Comparison of ENCODE assay signal across 1 cellular context in the genomic region with DNA sequence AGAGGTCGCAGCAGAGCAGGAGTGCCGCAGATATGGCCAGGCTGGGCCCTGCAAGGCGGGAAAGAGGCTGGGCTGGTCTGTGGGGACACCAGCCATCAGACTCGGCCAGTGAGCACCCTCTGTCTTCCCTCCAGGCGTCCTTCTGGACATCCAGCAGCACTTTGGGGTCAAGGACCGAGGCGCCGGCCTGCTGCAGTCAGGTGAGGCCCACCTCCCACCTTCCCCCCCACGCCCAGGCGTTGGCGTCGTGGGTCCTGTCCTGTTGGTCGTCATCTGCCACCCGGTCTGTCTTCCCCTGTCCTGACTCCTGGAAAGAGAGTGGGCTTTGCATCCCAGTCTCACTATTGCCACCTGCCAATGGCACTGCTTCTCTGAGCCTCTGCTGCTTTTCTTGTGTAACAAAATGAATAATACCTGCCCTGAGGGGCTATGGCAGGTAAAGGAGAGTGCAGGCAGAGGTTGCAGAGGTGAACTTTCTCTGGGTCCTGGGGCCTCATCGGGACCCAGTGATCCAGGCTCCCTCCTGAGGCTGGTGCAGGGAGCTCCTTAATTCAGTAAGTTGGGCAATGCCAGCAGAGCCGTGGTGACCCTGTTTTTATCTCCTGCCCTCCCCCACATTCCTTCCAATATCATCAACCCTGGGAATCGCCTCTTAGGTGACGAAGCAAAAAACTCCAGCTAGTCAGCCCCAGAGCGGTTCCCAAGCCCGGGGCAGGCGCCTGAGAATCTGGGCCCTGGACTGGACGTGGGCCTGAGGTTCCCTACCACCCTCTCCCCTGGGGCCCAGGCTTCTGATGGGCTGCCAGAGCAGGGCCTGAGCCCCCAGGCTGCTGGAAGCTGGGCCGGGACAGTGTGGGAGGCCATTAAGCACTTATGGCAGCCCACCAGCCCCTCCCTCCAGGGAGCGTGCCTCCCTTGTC.
TF ChIP-seq lines count a peak whose summit lies in the region.

No MANE protein-coding gene starts in this region.

TF ChIP-seq in H1, 55 proteins besides CTCF, POLR2A, EP300 and RAD21:
- TF ChIP-seq NANOG (IDR thresholded peaks at IDR 0.05; ENCODE audit: insufficient read depth, low read depth, low read length, poor library complexity, severe bottlenecking) (no peak), EZH2 (IDR thresholded peaks at IDR 0.05; ENCODE audit: low read depth, low read length, severe bottlenecking) (no peak), KDM1A (IDR thresholded peaks at IDR 0.05; ENCODE audit: borderline replicate concordance, low read length) (no peak), RFX5 (IDR thresholded peaks at IDR 0.05; ENCODE audit: borderline replicate concordance, low read depth, low read length) (no peak), SRF (IDR thresholded peaks at IDR 0.05; ENCODE audit: low read depth, low read length) (no peak), MAFK (IDR thresholded peaks at IDR 0.05; ENCODE audit: low read depth, low read length) (no peak), EGR1 (IDR thresholded peaks at IDR 0.05; ENCODE audit: borderline replicate concordance, low read depth, low read length) (no peak), BCL11A (IDR thresholded peaks at IDR 0.05; ENCODE audit: low read depth in 2 of 2, low read length in 2 of 2) (no peak)
- TF ChIP-seq, protein P1, sequence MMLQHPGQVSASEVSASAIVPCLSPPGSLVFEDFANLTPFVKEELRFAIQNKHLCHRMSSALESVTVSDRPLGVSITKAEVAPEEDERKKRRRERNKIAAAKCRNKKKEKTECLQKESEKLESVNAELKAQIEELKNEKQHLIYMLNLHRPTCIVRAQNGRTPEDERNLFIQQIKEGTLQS (IDR thresholded peaks at IDR 0.05; ENCODE audit: insufficient read depth, low read depth, low read length): no peak
